In the genomic region with DNA sequence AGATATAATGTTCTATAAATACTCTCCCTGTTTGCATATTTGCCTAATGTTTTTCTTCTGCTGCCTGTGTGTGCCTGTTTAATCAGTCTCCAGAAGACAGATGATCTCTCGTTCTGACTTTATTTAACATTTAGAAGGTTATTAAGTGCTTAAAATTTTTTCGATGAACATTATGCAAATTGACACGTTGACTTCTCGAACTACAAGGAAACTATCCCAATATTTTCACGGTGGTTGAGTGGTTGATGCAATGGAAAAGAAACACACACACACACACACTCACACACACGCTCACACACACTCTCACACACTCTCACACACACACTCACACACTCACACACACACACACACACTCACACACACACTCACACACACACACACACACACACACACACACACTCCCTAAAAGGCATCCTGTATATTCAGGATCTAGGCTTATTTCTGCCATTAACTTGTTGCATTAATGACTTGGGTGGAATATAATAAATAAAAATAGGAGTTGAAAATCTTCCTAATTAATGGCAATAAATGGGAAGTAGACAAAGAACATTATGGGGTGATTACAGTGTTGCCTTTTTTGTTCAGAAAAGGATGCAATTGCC, we compare ENCODE assay signal across 1 cellular context.
TF ChIP-seq lines count a peak whose summit lies in the region.

No MANE protein-coding gene starts in this region.

TF ChIP-seq in HEK293T, 16 proteins besides CTCF, POLR2A, EP300 and RAD21 (continued from another document):
- TF ChIP-seq FOXA1 (IDR thresholded peaks at IDR 0.05) (no peak), SP1 (IDR thresholded peaks at IDR 0.05) (no peak)
